ENCODE assay signal across 14 cellular contexts in genomic region chr3:48929358-48930035, GRCh38. TPM values are rescaled to one million over a fixed set of nuclear protein-coding genes. Genes with fewer than 3 reads are reported as not detected.
A peak's percentile ranks its signal among the peaks of the same experiment; 100 is the strongest.
DNase-seq lines count a peak whose midpoint lies in the region; ATAC-seq and TF ChIP-seq lines count a peak whose summit lies in the region.
"Had no signal": no experiment of that assay in that cellular context is flagged by ENCODE, and none has a peak within 500 bp of the region (broad histone marks: within the 10 kb centered on the region; RNA-seq: fewer than 3 reads in every experiment).

No MANE protein-coding gene starts in this region.

- H2BK12ac ChIP-seq in mesenchymal stem cell (ENCODE audit: low read length in 2 of 2), result no peak overlapping the region

- H3K27ac Mint-ChIP-seq in MCF 10A (ENCODE audit: low read depth, unreplicated experiment), result peak overlapping the region; percentile 39
- peak overlapping the region; percentile 79 for H3K27ac Mint-ChIP-seq in T-helper 17 cell
- H3K27ac Mint-ChIP-seq in stimulated activated naive B cell treated with anti-CD40 and anti-IgM and Interleukin-4, amounts not matched to agents 10 μg/mL and 1 μg/mL and 100 μg/mL, for 72 hours, result no peak overlapping the region

- H3K36me3 Mint-ChIP-seq in MCF 10A (ENCODE audit: insufficient read depth, unreplicated experiment) (peaks cover 60% of the 10 kb centered on the region), T-helper 17 cell (ENCODE audit: low read depth) (peaks cover 12% of the 10 kb centered on the region)
- H3K36me3 Mint-ChIP-seq in stimulated activated naive B cell treated with anti-CD40 and anti-IgM and Interleukin-4, amounts not matched to agents 10 μg/mL and 1 μg/mL and 100 μg/mL, for 72 hours, result peaks cover 51 to 57% of the 10 kb centered on the region in 2 donors

- H3K36me3 ChIP-seq in breast epithelium (peaks cover 4% of the 10 kb centered on the region), mesenchymal stem cell (ENCODE audit: control insufficient read depth in 1 of 2, insufficient read depth in 2 of 2, low read depth in 1 of 2, low read length in 2 of 2) (peaks cover 24 to 49% of the 10 kb centered on the region in 2 experiments)

- no peak overlapping the region for H4K91ac ChIP-seq in mesenchymal stem cell (ENCODE audit: low read length)

- no peak for DNase-seq in MCF 10A (ENCODE audit: unreplicated experiment)
- DNase-seq in breast epithelium (ENCODE audit: low spot score in 2 of 2), result no peak
- no peak for DNase-seq in T-helper 17 cell
- peak; percentile 64 for DNase-seq in dermis blood vessel endothelial cell
- DNase-seq in stimulated activated naive B cell treated with anti-CD40 and anti-IgM and Interleukin-4, amounts not matched to agents 10 μg/mL and 1 μg/mL and 100 μg/mL, for 72 hours, result no peak
- DNase-seq in DMS53 treated with DMSO at 0.1 percent for 48 hours (lab: John Stamatoyannopoulos, UW; ENCODE audit: unreplicated experiment), result no peak
- DNase-seq in mesenchymal stem cell, result no peak
- no peak for DNase-seq in iPS-NIHi11 (ENCODE audit: low spot score)
- DNase-seq: midbrain; NCI-H1092 treated with DMSO at 0.1 percent for 48 hours; NCI-H226; stimulated activated CD4-positive, alpha-beta T cell treated with anti-CD3 and anti-CD28 coated beads, Interleukin-4, amount 100 ng/mL, for 4 hours; stimulated activated naive CD8-positive, alpha-beta T cell treated with anti-CD3 and anti-CD28 coated beads, Interleukin-15, Interleukin-2, amounts not matched to agents 100 U/mL and 50 U/mL, for 24 hours had no signal

- no peaks in the 10 kb centered on the region for H3K27me3 Mint-ChIP-seq in MCF 10A (ENCODE audit: insufficient read depth, unreplicated experiment)
- H3K27me3 Mint-ChIP-seq in T-helper 17 cell, result no peaks in the 10 kb centered on the region
- H3K27me3 Mint-ChIP-seq in stimulated activated naive B cell treated with anti-CD40 and anti-IgM and Interleukin-4, amounts not matched to agents 10 μg/mL and 1 μg/mL and 100 μg/mL, for 72 hours, result no peaks in the 10 kb centered on the region

- no peaks in the 10 kb centered on the region for H3K27me3 ChIP-seq in breast epithelium
- H3K27me3 ChIP-seq in mesenchymal stem cell (ENCODE audit: control insufficient read depth in 1 of 2, insufficient read depth in 1 of 2, low read length in 2 of 2), result no peaks in the 10 kb centered on the region

- no peak overlapping the region for H3K27ac ChIP-seq in breast epithelium
- no peak overlapping the region for H3K27ac ChIP-seq in mesenchymal stem cell (ENCODE audit: low read length, poor library complexity, severe bottlenecking)

- H3K79me1 ChIP-seq in mesenchymal stem cell (replicated peaks; ENCODE audit: low read length, poor library complexity, severe bottlenecking), result peaks cover 8% of the 10 kb centered on the region

- no peak overlapping the region for H2BK120ac ChIP-seq in mesenchymal stem cell (ENCODE audit: low read depth, low read length)

- H3K18ac ChIP-seq in mesenchymal stem cell (ENCODE audit: low read depth in 1 of 2, low read length in 2 of 2), result no peak overlapping the region

- no peak overlapping the region for H4K8ac ChIP-seq in mesenchymal stem cell (ENCODE audit: low read length)

- BruUV-seq in MCF 10A (replicated peaks; lab: Mats Ljungman, UMichigan), result no TSS peak

- H2BK15ac ChIP-seq in mesenchymal stem cell (ENCODE audit: low read depth, poor library complexity, severe bottlenecking), result no peak overlapping the region

- peaks cover 6% of the 10 kb centered on the region for H3K9me3 Mint-ChIP-seq in MCF 10A (ENCODE audit: unreplicated experiment)
- peaks cover 0 to 3% of the 10 kb centered on the region in 2 donors for H3K9me3 Mint-ChIP-seq in stimulated activated naive B cell treated with anti-CD40 and anti-IgM and Interleukin-4, amounts not matched to agents 10 μg/mL and 1 μg/mL and 100 μg/mL, for 72 hours

- WGBS in mesenchymal stem cell, result 86% methylated on average over 3 of the region's 3 CpGs

- H3K4me3 ChIP-seq in breast epithelium (no peak overlapping the region), mesenchymal stem cell (ENCODE audit: insufficient read depth in 1 of 2, low read depth in 1 of 2, low read length in 2 of 2) (no peak overlapping the region)
- H3K4me3 ChIP-seq: HAP-1 had no signal

- H3K4ac ChIP-seq in mesenchymal stem cell (ENCODE audit: low read depth in 1 of 2, low read length in 2 of 2), result no peak overlapping the region

- H3K4me1 ChIP-seq in breast epithelium (no peaks in the 10 kb centered on the region), mesenchymal stem cell (ENCODE audit: control insufficient read depth, insufficient read depth, low read depth, low read length) (peaks cover 5% of the 10 kb centered on the region)

- intact Hi-C loops in MCF 10A (cut with micrococcal nuclease) (no loop called here), breast epithelium (cut with DNase I; ENCODE audit: low total_unique reads) (no loop called here)

- H3K9me3 ChIP-seq in breast epithelium, result no peaks in the 10 kb centered on the region
- H3K9me3 ChIP-seq in T-helper 17 cell (ENCODE audit: control insufficient read depth, low read length, poor library complexity, severe bottlenecking), result no peaks in the 10 kb centered on the region
- no peaks in the 10 kb centered on the region for H3K9me3 ChIP-seq in mesenchymal stem cell (ENCODE audit: control insufficient read depth, low read length)
- H3K9me3 ChIP-seq: HAP-1 had no signal

- no peak for ATAC-seq in T-helper 17 cell
- no peak for ATAC-seq in stimulated activated naive B cell treated with anti-CD40 and anti-IgM and Interleukin-4, amounts not matched to agents 10 μg/mL and 1 μg/mL and 100 μg/mL, for 72 hours (replicated peaks)
- ATAC-seq: stimulated activated naive CD8-positive, alpha-beta T cell treated with anti-CD3 and anti-CD28 coated beads, Interleukin-15, Interleukin-2, amounts not matched to agents 100 U/mL and 50 U/mL, for 24 hours had no signal

- POLR2A ChIA-PET in MCF 10A (lab: Yijun Ruan, JAX), result interaction anchor here (0.7 to 5.5 kb wide), 2 partner anchors 11 to 444 kb away, joined by 5 to 46 read pairs; partner anchors contain the start of gene ARIH2

- no peak overlapping the region for H3K14ac ChIP-seq in mesenchymal stem cell (ENCODE audit: low read length in 2 of 2)

- H2AFZ ChIP-seq in mesenchymal stem cell (ENCODE audit: low read depth, low read length), result no peak overlapping the region

- H3K4me2 ChIP-seq in mesenchymal stem cell (ENCODE audit: low read length, poor library complexity, severe bottlenecking), result no peak overlapping the region

- H3K9ac ChIP-seq in mesenchymal stem cell (ENCODE audit: low read length), result no peak overlapping the region

- no peak overlapping the region for H2BK5ac ChIP-seq in mesenchymal stem cell (ENCODE audit: low read depth, low read length, poor library complexity, severe bottlenecking)

- no peak for TF ChIP-seq POLR2A in breast epithelium (IDR thresholded peaks at IDR 0.05)

- H3K4me1 Mint-ChIP-seq in MCF 10A (ENCODE audit: insufficient read depth, unreplicated experiment), result peaks cover 39% of the 10 kb centered on the region
- H3K4me1 Mint-ChIP-seq in T-helper 17 cell, result peaks cover 48% of the 10 kb centered on the region
- peaks cover 39 to 59% of the 10 kb centered on the region in 2 donors for H3K4me1 Mint-ChIP-seq in stimulated activated naive B cell treated with anti-CD40 and anti-IgM and Interleukin-4, amounts not matched to agents 10 μg/mL and 1 μg/mL and 100 μg/mL, for 72 hours

- CTCF ChIA-PET in MCF 10A (lab: Yijun Ruan, JAX), result interaction anchor here (0.6 to 0.9 kb wide), 4 partner anchors 20 to 167 kb away, joined by 3 to 6 read pairs (median 4); no protein-coding TSS in a partner anchor

- no peak overlapping the region for H2AK5ac ChIP-seq in mesenchymal stem cell (ENCODE audit: low read length, severe bottlenecking)

- H3K23ac ChIP-seq in mesenchymal stem cell (ENCODE audit: low read length in 2 of 2), result no peak overlapping the region

- TF ChIP-seq CTCF in MCF 10A (IDR thresholded peaks at IDR 0.05; ENCODE audit: unreplicated experiment) (no peak), breast epithelium (IDR thresholded peaks at IDR 0.05) (no peak)

- no peak overlapping the region for H3K4me3 Mint-ChIP-seq in MCF 10A (ENCODE audit: unreplicated experiment)
- no peak overlapping the region for H3K4me3 Mint-ChIP-seq in T-helper 17 cell
- peak overlapping the region; percentile 14 to 23 for H3K4me3 Mint-ChIP-seq in stimulated activated naive B cell treated with anti-CD40 and anti-IgM and Interleukin-4, amounts not matched to agents 10 μg/mL and 1 μg/mL and 100 μg/mL, for 72 hours

RNA-seq across cellular contexts. Expression of gene ARIH2, which starts 10.9 kb away (rescaled TPM):
- total RNA-seq in MCF 10A (2022) (152 and 167 TPM in 2 replicates), breast epithelium (100 to 1,000 TPM in 1 of 3 donors, 10 to 100 TPM in 2; 70.7 to 111 (median 100.0) TPM), T-helper 17 cell (100 to 1,000 TPM; 166 to 201 TPM), dermis blood vessel endothelial cell (77.2 and 86.3 TPM in 2 replicates)
- 45.9 TPM for polyA plus RNA-seq in mesenchymal stem cell (2013, experiment 1 of 2)
- 46.2 TPM for polyA plus RNA-seq in mesenchymal stem cell (2013, experiment 2 of 2)

RNA-seq across cellular contexts. Expression of gene SLC25A20, which starts 30.8 kb away (rescaled TPM):
- total RNA-seq in MCF 10A (2022) (9.2 and 11.5 TPM in 2 replicates), breast epithelium (10 to 100 TPM; 24.7 to 37.3 (median 30.2) TPM), T-helper 17 cell (10 to 100 TPM in 1 of 2 donors, 1 to 10 TPM in 1; 6.9 to 14.5 TPM), dermis blood vessel endothelial cell (21.9 and 29.3 TPM in 2 replicates)
- polyA plus RNA-seq in mesenchymal stem cell (2013, experiment 1 of 2), result 11.0 TPM
- 11.6 TPM for polyA plus RNA-seq in mesenchymal stem cell (2013, experiment 2 of 2)

Comparison
In these comparisons a context has a peak if more than half of its experiments do, and no peak if none do; other contexts are left out.
1. H3K4me3 Mint-ChIP-seq: peak in stimulated activated naive B cell treated with anti-CD40 and anti-IgM and Interleukin-4, amounts not matched to agents 10 μg/mL and 1 μg/mL and 100 μg/mL, for 72 hours (2 of 2); none in MCF 10A (single experiment) and T-helper 17 cell (single experiment).